Comparison of ENCODE assay signal across 1 cellular context in the genomic region with DNA sequence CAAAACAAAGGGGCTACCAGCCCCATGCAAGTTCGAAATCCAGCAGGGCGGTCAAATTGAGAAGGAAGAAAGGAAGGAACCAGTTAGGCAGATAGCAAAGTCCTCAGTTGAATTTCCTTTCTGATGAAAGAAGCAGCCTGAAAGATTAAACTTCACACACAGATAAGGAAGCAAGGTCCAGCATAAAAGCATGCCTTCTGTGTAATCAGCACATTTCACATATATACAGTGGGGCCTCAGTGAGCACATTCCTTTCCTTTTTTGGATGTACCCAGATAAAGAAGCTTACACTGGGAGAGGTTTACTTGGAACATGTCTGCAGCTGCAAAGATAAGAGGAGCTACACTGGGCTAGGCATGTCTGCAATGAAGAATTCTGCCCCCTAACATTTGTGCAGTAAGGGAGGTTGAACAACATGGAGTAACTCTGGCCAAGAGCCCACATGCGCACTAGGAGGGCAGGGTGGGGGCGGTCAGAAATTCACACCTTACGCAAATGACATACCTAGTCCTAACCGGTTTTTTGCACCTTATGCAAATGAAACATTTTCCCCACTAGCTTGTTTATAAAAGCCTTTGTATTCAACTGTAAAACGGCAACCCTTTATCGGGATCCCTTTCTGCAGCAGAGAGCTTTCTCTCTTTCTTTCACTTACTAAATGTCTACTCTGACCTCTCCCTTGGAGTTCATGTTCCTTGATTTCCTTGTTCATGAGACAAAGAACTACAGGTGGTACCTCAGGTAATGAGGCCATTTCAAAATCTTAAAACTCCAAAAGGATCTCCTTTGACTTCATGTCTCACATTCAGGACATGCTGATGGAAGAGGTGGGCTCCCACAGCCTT.
TF ChIP-seq lines count a peak whose summit lies in the region.

No MANE protein-coding gene starts in this region.

TF ChIP-seq in IMR-90, 13 proteins besides CTCF, POLR2A, EP300 and RAD21:
- TF ChIP-seq MAZ (IDR thresholded peaks at IDR 0.05; ENCODE audit: borderline replicate concordance, low read depth, low read length) (no peak; the same call in 1 of the 2 replicates), RFX5 (IDR thresholded peaks at IDR 0.05; ENCODE audit: low read depth, low read length) (no peak), MAFK (IDR thresholded peaks at IDR 0.05; ENCODE audit: low read depth, low read length) (peak; percentile 72), BHLHE40 (IDR thresholded peaks at IDR 0.05; ENCODE audit: low read depth, low read length) (peak; percentile 55; the same call in 1 of the 2 replicates), FOS (IDR thresholded peaks at IDR 0.05; ENCODE audit: low read depth, low read length) (no peak), CEBPB (IDR thresholded peaks at IDR 0.05; ENCODE audit: low read depth, low read length) (0 out of 2 replicates have a peak, but pooled peaks have one; percentile 16)
